22 cellular contexts compared by ENCODE assay signal in the genomic region with DNA sequence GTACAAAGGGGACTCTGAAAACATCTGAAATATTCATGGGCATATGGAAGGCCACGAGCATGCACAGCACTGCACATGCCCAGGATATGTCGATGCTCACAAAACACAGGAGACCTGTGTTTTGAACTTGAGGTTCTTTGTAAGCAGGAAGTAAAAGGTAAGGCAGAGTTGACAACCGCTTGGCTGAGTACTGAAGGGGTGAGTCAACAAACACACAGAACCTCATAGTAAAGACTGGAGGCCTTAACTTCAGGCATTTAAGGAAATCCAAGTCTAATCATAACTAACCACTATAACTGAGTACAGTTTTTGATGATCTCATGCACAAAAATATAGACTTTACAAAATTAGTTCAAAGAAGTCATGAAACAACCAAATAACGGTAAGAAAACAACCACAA.
DNase-seq lines count a peak whose midpoint lies in the region; ATAC-seq and TF ChIP-seq lines count a peak whose summit lies in the region.
"Had no signal": no experiment of that assay in that cellular context is flagged by ENCODE, and none has a peak within 500 bp of the region (broad histone marks: within the 10 kb centered on the region; RNA-seq: fewer than 3 reads in every experiment).

No MANE protein-coding gene starts in this region.

- no peak overlapping the region for H4K5ac ChIP-seq in IMR-90 (ENCODE audit: low read depth, low read length)

- no peak overlapping the region for H2AFZ ChIP-seq in IMR-90 (replicated peaks; ENCODE audit: low read length, poor library complexity)
- no peak overlapping the region for H2AFZ ChIP-seq in SU-DHL-6 (ENCODE audit: low read depth, low read length, severe bottlenecking)

- BruUV-seq in IMR-90 (replicated peaks; lab: Mats Ljungman, UMichigan): no TSS peak

- H3K56ac ChIP-seq in IMR-90 (ENCODE audit: extremely low read depth, insufficient read depth, low read length): no peak overlapping the region

- no peak overlapping the region for H2BK5ac ChIP-seq in IMR-90 (ENCODE audit: low read depth, low read length, poor library complexity, severe bottlenecking)

- peaks cover 12% of the 10 kb centered on the region; the same call in 1 of the 2 replicates for H3F3A ChIP-seq in SU-DHL-6 (ENCODE audit: insufficient read depth)

- no peak for TF ChIP-seq RAD21 in IMR-90 (IDR thresholded peaks at IDR 0.05; ENCODE audit: low read length)

- H3K79me2 ChIP-seq in SU-DHL-6 (ENCODE audit: insufficient read depth, low read length): peaks cover 99% of the 10 kb centered on the region

- H2AK5ac ChIP-seq in IMR-90 (ENCODE audit: low read depth, low read length): no peak overlapping the region

- H3K9me3 ChIP-seq in IMR-90 (ENCODE audit: control insufficient read depth, insufficient read depth, low read length): peaks cover 3% of the 10 kb centered on the region
- no peaks in the 10 kb centered on the region for H3K9me3 ChIP-seq in SU-DHL-6 (ENCODE audit: insufficient read depth, low read length)
- H3K9me3 ChIP-seq: esophagus squamous epithelium, left lung had no signal

- no peak for TF ChIP-seq POLR2A in IMR-90 (IDR thresholded peaks at IDR 0.05; ENCODE audit: low read depth, low read length)

- H4K20me1 ChIP-seq in IMR-90 (ENCODE audit: insufficient read depth, low read length): peaks cover 24% of the 10 kb centered on the region; the same call in 1 of the 2 replicates
- H4K20me1 ChIP-seq in SU-DHL-6 (ENCODE audit: low read depth, low read length): peaks cover 14% of the 10 kb centered on the region

- dilution Hi-C loops in IMR-90 (cut with HindIII; ENCODE audit: low sequenced_read_pairs, unreplicated experiment): no loop called here

- H3K27ac ChIP-seq in IMR-90 (ENCODE audit: insufficient read depth, low read length): no peak overlapping the region
- H3K27ac ChIP-seq in SU-DHL-6 (ENCODE audit: low read depth, low read length): peak overlapping the region; percentile 37
- H3K27ac ChIP-seq: C4-2B, esophagus squamous epithelium, left lung had no signal

- no peak overlapping the region for H2AK9ac ChIP-seq in IMR-90 (replicated peaks; ENCODE audit: low read depth, low read length, poor library complexity)

- H3K79me1 ChIP-seq in IMR-90 (ENCODE audit: low read depth in 1 of 2, low read length in 2 of 2): peaks cover 29 to 59% of the 10 kb centered on the region in 2 experiments

- H3K14ac ChIP-seq in IMR-90 (replicated peaks; ENCODE audit: low read depth, low read length): 0 out of 2 replicates have a peak overlapping the region, but pooled peaks have one; percentile 51

- in situ Hi-C loops in IMR-90 (cut with MboI; ENCODE audit: low sequenced_read_pairs): no loop called here

- peaks cover 10% of the 10 kb centered on the region for H3K4me1 ChIP-seq in IMR-90 (ENCODE audit: control insufficient read depth, insufficient read depth, low read length)

- no peak overlapping the region for H2BK120ac ChIP-seq in IMR-90 (ENCODE audit: low read depth, low read length)

- H4K91ac ChIP-seq in IMR-90 (ENCODE audit: insufficient read depth, low read depth, low read length): no peak overlapping the region

- H3K36me3 ChIP-seq in IMR-90 (ENCODE audit: control insufficient read depth, insufficient read depth, low read length) (peaks cover 5% of the 10 kb centered on the region; the same call in 1 of the 2 replicates), SU-DHL-6 (ENCODE audit: low read length) (no peaks in the 10 kb centered on the region; the same call in 1 of the 2 replicates)

- H3K4ac ChIP-seq in IMR-90 (ENCODE audit: low read depth, low read length): no peak overlapping the region

- H3K9me1 ChIP-seq in IMR-90 (ENCODE audit: insufficient read depth, low read length): peaks cover 6% of the 10 kb centered on the region

- no peak overlapping the region for H3K4me2 ChIP-seq in IMR-90 (ENCODE audit: low read depth, low read length)
- H3K4me2 ChIP-seq in SU-DHL-6 (ENCODE audit: low read depth, low read length, poor library complexity, severe bottlenecking): peak overlapping the region; percentile 34

- DNase-seq in DMS53 treated with DMSO at 0.1 percent for 48 hours (lab: John Stamatoyannopoulos, UW; ENCODE audit: unreplicated experiment): peak; percentile 10
- peak; percentile 50 for DNase-seq in IMR-90
- peak; percentile 18 for DNase-seq in glomerular visceral epithelial cell (ENCODE audit: extremely low spot score)
- DNase-seq in activated CD4-positive, CD25-positive, alpha-beta regulatory T cell (lab: John Stamatoyannopoulos, UW): no peak
- DNase-seq: activated CD8-positive, alpha-beta memory T cell treated with anti-CD3 and anti-CD28 coated beads, Interleukin-2, amount 50 U/mL, for 48 hours; activated gamma-delta T cell treated with Interleukin-2 at 50 U/mL for 16 hours; amniotic stem cell; effector CD4-positive, alpha-beta T cell; esophagus squamous epithelium; GOT3; left lung; midbrain; NCI-H146; posterior cingulate gyrus; SHP77 treated with DMSO at 0.1 percent for 48 hours; stimulated activated CD4-positive, alpha-beta T cell treated with anti-CD3 and anti-CD28 coated beads, Interleukin-1b, Interleukin-23, amount 100 ng/mL, for 48 hours; stimulated activated naive CD4-positive, alpha-beta T cell treated with Interleukin-2 at 50 U/mL for 16 hours had no signal

- whole genome bisulfite sequencing in IMR-90 (ENCODE audit: extremely low coverage in 2 of 2, insufficient read length in 1 of 2), 2 experiments: 100% methylated on average over 1 of the region's 4 CpGs; no CpG with 5 or more reads in 1 of the 2 experiments

- intact Hi-C loops in IMR-90 (cut with micrococcal nuclease): no loop called here

- no peak overlapping the region for H3K18ac ChIP-seq in IMR-90 (ENCODE audit: low read depth, low read length)

- H3K9ac ChIP-seq in IMR-90 (ENCODE audit: low read depth, low read length): no peak overlapping the region
- H3K9ac ChIP-seq in SU-DHL-6 (ENCODE audit: low read length): no peak overlapping the region

- no peak overlapping the region for H2BK20ac ChIP-seq in IMR-90 (ENCODE audit: low read depth, low read length)

- H3K4me3 ChIP-seq in IMR-90 (ENCODE audit: insufficient read depth, low read depth, low read length): no peak overlapping the region
- H3K4me3 ChIP-seq in SU-DHL-6 (ENCODE audit: insufficient read depth, low read length, poor library complexity, severe bottlenecking): no peak overlapping the region
- H3K4me3 ChIP-seq: esophagus squamous epithelium, left lung had no signal

- CTCF ChIA-PET in IMR-90 (lab: Yijun Ruan, JAX): interaction anchor here (0.7 kb wide), 1 partner anchor 20 kb away, joined by 3 read pairs; no protein-coding TSS in a partner anchor

- TF ChIP-seq CTCF in IMR-90 (conservative IDR thresholded peaks at IDR 0.05; ENCODE audit: low read depth, low read length): no peak
- TF ChIP-seq CTCF in SU-DHL-6 (IDR thresholded peaks at IDR 0.05; ENCODE audit: insufficient read depth, low read length, poor library complexity, severe bottlenecking): no peak

- H3K9me2 ChIP-seq in SU-DHL-6 (replicated peaks; ENCODE audit: insufficient read depth, low read length): no peaks in the 10 kb centered on the region

- POLR2A ChIA-PET in IMR-90 (lab: Charles Lee; ENCODE audit: unreplicated experiment): no interaction called here

- no peak for ATAC-seq in IMR-90 (ENCODE audit: low read depth)
- no peak for ATAC-seq in HG03039 (IDR thresholded peaks at IDR 0.05; ENCODE audit: unreplicated experiment)
- no peak for ATAC-seq in HG03442 (IDR thresholded peaks at IDR 0.05; ENCODE audit: unreplicated experiment)
- no peak for ATAC-seq in GM21515 (IDR thresholded peaks at IDR 0.05; ENCODE audit: unreplicated experiment)
- ATAC-seq: left lung had no signal

- H2BK15ac ChIP-seq in IMR-90 (ENCODE audit: low read depth, low read length): no peak overlapping the region

- no peak overlapping the region for H3K23ac ChIP-seq in IMR-90 (ENCODE audit: low read depth, low read length)

- H4K8ac ChIP-seq in IMR-90 (ENCODE audit: low read depth in 2 of 2, low read length in 2 of 2): no peak overlapping the region

- H3K27me3 ChIP-seq in IMR-90 (ENCODE audit: control insufficient read depth, insufficient read depth, low read length) (no peaks in the 10 kb centered on the region), SU-DHL-6 (ENCODE audit: low read length) (no peaks in the 10 kb centered on the region)
- H3K27me3 ChIP-seq: esophagus squamous epithelium, left lung had no signal

TF ChIP-seq in IMR-90, 13 proteins besides CTCF, POLR2A, EP300 and RAD21:
- no peak for TF ChIP-seq NFE2L2 (IDR thresholded peaks at IDR 0.05; ENCODE audit: low read depth, low read length)
- no peak for TF ChIP-seq CHD1 (IDR thresholded peaks at IDR 0.05; ENCODE audit: low read depth, low read length)

Comparison
In these comparisons a context has a peak if more than half of its experiments do, and no peak if none do; other contexts are left out.
1. DNase-seq: peak in DMS53 treated with DMSO at 0.1 percent for 48 hours (single experiment), IMR-90 (single experiment) and glomerular visceral epithelial cell (single experiment); none in activated CD4-positive, CD25-positive, alpha-beta regulatory T cell (0 of 4).